ENCODE assay signal across 18 cellular contexts in the genomic region with DNA sequence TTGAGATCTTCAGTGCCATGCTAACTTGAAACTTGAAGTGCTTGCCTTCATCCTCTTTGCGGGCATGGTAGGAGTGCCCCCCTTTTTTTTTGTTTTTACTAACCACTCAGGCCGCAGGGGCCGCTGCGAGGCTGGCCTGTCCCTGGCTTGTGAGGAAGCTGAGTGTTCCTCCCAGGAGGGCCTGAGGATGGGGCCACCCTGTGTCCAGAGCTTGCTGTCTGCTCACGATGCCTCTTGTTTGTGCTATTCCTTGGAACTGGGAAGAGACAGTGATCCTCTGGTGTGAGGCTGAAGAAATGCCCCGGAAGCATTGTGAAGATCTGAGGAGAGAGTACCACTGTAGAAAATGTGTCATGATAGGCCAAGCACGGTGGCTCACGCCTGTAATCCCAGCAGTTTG. TPM values are rescaled to one million over a fixed set of nuclear protein-coding genes. Genes with fewer than 3 reads are reported as not detected.
DNase-seq lines count a peak whose midpoint lies in the region; ATAC-seq, FAIRE-seq and TF ChIP-seq lines count a peak whose summit lies in the region.
"Had no signal": no experiment of that assay in that cellular context is flagged by ENCODE, and none has a peak within 500 bp of the region (broad histone marks: within the 10 kb centered on the region; RNA-seq: fewer than 3 reads in every experiment).

No MANE protein-coding gene starts in this region.

- H4K20me1 ChIP-seq in smooth muscle cell (ENCODE audit: low read depth) = peaks cover 51% of the 10 kb centered on the region

- ATAC-seq in stimulated activated naive CD8-positive, alpha-beta T cell treated with anti-CD3 and anti-CD28 coated beads, Interleukin-15, Interleukin-2, amounts not matched to agents 100 U/mL and 50 U/mL, for 24 hours = no peak
- no peak for ATAC-seq in T-helper 17 cell
- ATAC-seq in HG02840 (IDR thresholded peaks at IDR 0.05; ENCODE audit: low FRiP score, unreplicated experiment) = no peak
- no peak for ATAC-seq in HG02938 (IDR thresholded peaks at IDR 0.05; ENCODE audit: unreplicated experiment)

- no peaks in the 10 kb centered on the region for H3K36me3 ChIP-seq in kidney (ENCODE audit: control insufficient read depth in 1 of 2, insufficient read depth in 2 of 2, low read length in 2 of 2)
- H3K36me3 ChIP-seq in thyroid gland = no peaks in the 10 kb centered on the region
- H3K36me3 ChIP-seq in smooth muscle cell (ENCODE audit: low read depth) = no peaks in the 10 kb centered on the region
- H3K36me3 ChIP-seq: HAP-1 had no signal

- WGBS in thyroid gland, 2 donors = 67% methylated on average over 8 of the region's 8 CpGs
- WGBS in smooth muscle cell (ENCODE audit: low lambda C conversion rate) = 96% methylated on average over 8 of the region's 8 CpGs

- H3K4me3 ChIP-seq in kidney (ENCODE audit: low read length in 2 of 2) = no peak overlapping the region
- H3K4me3 ChIP-seq in thyroid gland (replicated peaks in 1 of 3) = no peak overlapping the region
- no peak overlapping the region for H3K4me3 ChIP-seq in smooth muscle cell
- H3K4me3 ChIP-seq: HAP-1, tibial nerve had no signal

- H3K27ac ChIP-seq in kidney (ENCODE audit: low read depth in 2 of 2, low read length in 2 of 2) (no peak overlapping the region), thyroid gland (peak overlapping the region in 2 of 3 donors; percentile 94 to 96), smooth muscle cell (ENCODE audit: low read depth) (no peak overlapping the region)

- no peak overlapping the region for H3K4me2 ChIP-seq in smooth muscle cell

- H3K9me3 ChIP-seq in T-helper 17 cell (ENCODE audit: control insufficient read depth, low read length, poor library complexity, severe bottlenecking) (no peaks in the 10 kb centered on the region), kidney (ENCODE audit: control insufficient read depth in 1 of 2, low read length in 2 of 2) (no peaks in the 10 kb centered on the region), thyroid gland (no peaks in the 10 kb centered on the region), smooth muscle cell (replicated peaks; ENCODE audit: low read depth) (no peaks in the 10 kb centered on the region)
- H3K9me3 ChIP-seq: HAP-1, tibial nerve had no signal

- H3K4me1 ChIP-seq in kidney (ENCODE audit: control insufficient read depth in 1 of 2, insufficient read depth in 1 of 2, low read depth in 1 of 2, low read length in 2 of 2) (peaks cover 9 to 22% of the 10 kb centered on the region in 2 donors), thyroid gland (peaks cover 18 to 24% of the 10 kb centered on the region in 2 donors), smooth muscle cell (ENCODE audit: low read depth) (peaks cover 3% of the 10 kb centered on the region)

- H3K9ac ChIP-seq in kidney (ENCODE audit: low read length in 2 of 2) (peak overlapping the region in 1 of 2 donors; percentile 96), smooth muscle cell (ENCODE audit: low read depth) (no peak overlapping the region)

- intact Hi-C loops in kidney (cut with DNase I) (loop anchor here (10.0 kb wide), 1 partner anchor 92 kb away; a partner anchor contains a TSS), thyroid gland (cut with DNase I) (loop anchor here (10.0 kb wide), 1 partner anchor 92 kb away; a partner anchor contains a TSS)

- peaks cover 31% of the 10 kb centered on the region for H3K4me1 Mint-ChIP-seq in stimulated activated naive CD8-positive, alpha-beta T cell treated with anti-CD3 and anti-CD28 coated beads, Interleukin-15, Interleukin-2, amounts not matched to agents 100 ng/mL and 50 ng/mL, for 24 hours (ENCODE audit: low read depth)
- H3K4me1 Mint-ChIP-seq in T-helper 17 cell = peaks cover 31% of the 10 kb centered on the region

- H3K27me3 Mint-ChIP-seq in stimulated activated naive CD8-positive, alpha-beta T cell treated with anti-CD3 and anti-CD28 coated beads, Interleukin-15, Interleukin-2, amounts not matched to agents 100 ng/mL and 50 ng/mL, for 24 hours = peaks cover 3% of the 10 kb centered on the region
- no peaks in the 10 kb centered on the region for H3K27me3 Mint-ChIP-seq in T-helper 17 cell

- DNase-seq in stimulated activated naive CD8-positive, alpha-beta T cell treated with anti-CD3 and anti-CD28 coated beads, Interleukin-15, Interleukin-2, amounts not matched to agents 100 U/mL and 50 U/mL, for 24 hours = no peak
- DNase-seq in T-helper 17 cell = no peak
- DNase-seq in kidney = peak; percentile 59
- no peak for DNase-seq in thyroid gland
- no peak for DNase-seq in smooth muscle cell (lab: John Stamatoyannopoulos, UW; ENCODE audit: unreplicated experiment)
- DNase-seq: activated CD4-positive, alpha-beta T cell treated with anti-CD3 and anti-CD28 coated beads for 4 hours; foreskin fibroblast; midbrain; NCI-H1694 treated with DMSO at 0.1 percent for 48 hours; NCI-H510A; T-helper 2 cell had no signal

- H3K79me2 ChIP-seq in smooth muscle cell (ENCODE audit: low read depth) = peaks cover 4% of the 10 kb centered on the region

- FAIRE-seq in kidney (lab: Jason Lieb, UNC) = no peak
- FAIRE-seq: GM12891, RCC 7860 had no signal

- peak overlapping the region; percentile 30 for H3K4me3 Mint-ChIP-seq in stimulated activated naive CD8-positive, alpha-beta T cell treated with anti-CD3 and anti-CD28 coated beads, Interleukin-15, Interleukin-2, amounts not matched to agents 100 ng/mL and 50 ng/mL, for 24 hours
- H3K4me3 Mint-ChIP-seq in T-helper 17 cell = peak overlapping the region; percentile 66

- no peaks in the 10 kb centered on the region for H3F3A ChIP-seq in smooth muscle cell (ENCODE audit: low read depth)

- H2AFZ ChIP-seq in smooth muscle cell (ENCODE audit: low read depth) = no peak overlapping the region

- peaks cover 4% of the 10 kb centered on the region for H3K36me3 Mint-ChIP-seq in stimulated activated naive CD8-positive, alpha-beta T cell treated with anti-CD3 and anti-CD28 coated beads, Interleukin-15, Interleukin-2, amounts not matched to agents 100 ng/mL and 50 ng/mL, for 24 hours (ENCODE audit: low read depth)
- H3K36me3 Mint-ChIP-seq in T-helper 17 cell (ENCODE audit: low read depth) = no peaks in the 10 kb centered on the region

- H3K27ac Mint-ChIP-seq in stimulated activated naive CD8-positive, alpha-beta T cell treated with anti-CD3 and anti-CD28 coated beads, Interleukin-15, Interleukin-2, amounts not matched to agents 100 ng/mL and 50 ng/mL, for 24 hours = no peak overlapping the region
- H3K27ac Mint-ChIP-seq in T-helper 17 cell = peak overlapping the region; percentile 92

- no peaks in the 10 kb centered on the region for H3K27me3 ChIP-seq in thyroid gland
- peaks cover 7% of the 10 kb centered on the region for H3K27me3 ChIP-seq in smooth muscle cell (ENCODE audit: low read depth)
- H3K27me3 ChIP-seq: tibial nerve had no signal

- TF ChIP-seq CTCF in kidney (IDR thresholded peaks at IDR 0.05; ENCODE audit: borderline replicate concordance, extremely low read depth, insufficient read depth) = no peak
- TF ChIP-seq CTCF in thyroid gland (IDR thresholded peaks at IDR 0.05) = no peak
- TF ChIP-seq CTCF in smooth muscle cell (IDR thresholded peaks at IDR 0.05; ENCODE audit: borderline replicate concordance, insufficient read depth, poor library complexity, severe bottlenecking) = no peak

- H3K9me3 Mint-ChIP-seq in stimulated activated naive CD8-positive, alpha-beta T cell treated with anti-CD3 and anti-CD28 coated beads, Interleukin-15, Interleukin-2, amounts not matched to agents 100 ng/mL and 50 ng/mL, for 24 hours = no peaks in the 10 kb centered on the region

- no peak for TF ChIP-seq POLR2A in thyroid gland (IDR thresholded peaks at IDR 0.05)

RNA-seq across cellular contexts. Expression of a gene that starts 2.3 kb away (rescaled TPM):
- total RNA-seq in T-helper 17 cell (10 to 100 TPM; 31.7 to 44.3 TPM), kidney (27.7 TPM), thyroid gland (10 to 100 TPM; 50.3 to 82.7 (median 65.2) TPM), smooth muscle cell (10.8 and 13.1 TPM in 2 replicates)
- polyA plus RNA-seq in kidney (ENCODE audit: insufficient read depth, low read depth, low replicate concordance) (37.3 TPM), smooth muscle cell (14.7 and 20.4 TPM in 2 replicates)

RNA-seq across cellular contexts. Expression of a gene that starts 6.6 kb away (rescaled TPM):
- total RNA-seq in T-helper 17 cell (1 to 10 TPM; 1.3 to 2.8 TPM), kidney (21.9 TPM), thyroid gland (100 to 1,000 TPM in 3 of 4 donors, 10 to 100 TPM in 1; 34.5 to 123 (median 111) TPM), smooth muscle cell (7.1 and 10.6 TPM in 2 replicates)
- polyA plus RNA-seq in kidney (ENCODE audit: insufficient read depth, low read depth, low replicate concordance) (16.0 TPM), smooth muscle cell (5.4 and 11.1 TPM in 2 replicates)

RNA-seq across cellular contexts. Expression of a gene that starts 56.8 kb away (rescaled TPM):
- total RNA-seq in T-helper 17 cell (10 to 100 TPM; 32.0 to 37.9 TPM), kidney (40.1 TPM), thyroid gland (10 to 100 TPM; 28.9 to 48.8 (median 31.5) TPM), smooth muscle cell (9.7 and 10.3 TPM in 2 replicates)
- polyA plus RNA-seq in kidney (ENCODE audit: insufficient read depth, low read depth, low replicate concordance) (12.2 TPM), smooth muscle cell (6.5 and 14.6 TPM in 2 replicates)

Comparison
In these comparisons a context has a peak if more than half of its experiments do, and no peak if none do; other contexts are left out.
1. H3K27ac ChIP-seq: peak in thyroid gland (2 of 3); none in kidney (0 of 2) and smooth muscle cell (single experiment).